In genomic region chr2:192675640-192676039, GRCh38 we compare ENCODE assay signal across 31 cellular contexts.
"Had no signal": no experiment of that assay in that cellular context is flagged by ENCODE, and none has a peak within 500 bp of the region (broad histone marks: within the 10 kb centered on the region; RNA-seq: fewer than 3 reads in every experiment).

No MANE protein-coding gene starts in this region.

- H3K36me3 Mint-ChIP-seq: activated naive CD4-positive, alpha-beta T cell treated with anti-CD3 and anti-CD28 coated beads, Interleukin-2, amount 50 U/mL, for 24 hours; activated naive CD8-positive, alpha-beta T cell treated with anti-CD3 and anti-CD28 coated beads, Interleukin-2, amount 10 ng/mL, durations not matched to agents 7 days and 5 days; brain had no signal

- DNase-seq: activated CD4-positive, alpha-beta T cell treated with anti-CD3 and anti-CD28 coated beads, Interleukin-2, amount 10 ng/mL, durations not matched to agents 24 days and 14 days; activated CD4-positive, alpha-beta T cell treated with anti-CD3 and anti-CD28 coated beads, Interleukin-2, amount 50 U/mL, for 48 hours; activated CD8-positive, alpha-beta T cell treated with anti-CD3 and anti-CD28 coated beads, Interleukin-2, amount 10 ng/mL, durations not matched to agents 7 days and 5 days; activated gamma-delta T cell; activated naive CD4-positive, alpha-beta T cell treated with Interleukin-2 at 50 U/mL for 16 hours; activated naive CD8-positive, alpha-beta T cell treated with anti-CD3 and anti-CD28 coated beads, Interleukin-2, amount 10 ng/mL, durations not matched to agents 7 days and 5 days; activated T-cell treated with anti-CD3 and anti-CD28 coated beads, Interleukin-2, amount 50 U/mL, for 24 hours; adrenal gland; caudate nucleus; cerebellar nuclear complex; MM.1S; MV-4-11; NCI-H1092; NCI-H1436 treated with DMSO at 0.1 percent for 48 hours; NCI-H1694 treated with DMSO at 0.1 percent for 48 hours; NCI-H2029; NCI-H345; NCI-H526; NCI-H748 treated with DMSO at 0.1 percent for 48 hours; NK-92 treated with Interleukin-12 subunit alpha and Interleukin-12 subunit beta, amount 100 ng/mL, for 24 hours; PC-9; SJCRH30 had no signal

- H3K4me3 Mint-ChIP-seq: activated CD4-positive, alpha-beta T cell treated with anti-CD3 and anti-CD28 coated beads, Interleukin-2, amount 10 ng/mL, durations not matched to agents 24 days and 14 days; activated CD8-positive, alpha-beta T cell treated with anti-CD3 and anti-CD28 coated beads, Interleukin-2, amount 10 ng/mL, durations not matched to agents 7 days and 5 days; activated naive CD4-positive, alpha-beta T cell treated with anti-CD3 and anti-CD28 coated beads, Interleukin-2, amount 50 U/mL, for 24 hours; activated naive CD8-positive, alpha-beta T cell treated with anti-CD3 and anti-CD28 coated beads, Interleukin-2, amount 10 ng/mL, durations not matched to agents 7 days and 5 days; activated T-cell treated with anti-CD3 and anti-CD28 coated beads, Interleukin-2, amount 50 U/mL, for 24 hours; brain; T-helper 1 cell treated with Interleukin-12 subunit alpha and Interleukin-12 subunit beta and Interleukin-4 antibody, amounts not matched to agents 30 μg/mL and 1 μg/mL, for 36 hours; T-helper 2 cell treated with Interferon-gamma antibody and Interleukin-4, amounts not matched to agents 5 μg/mL and 100 μg/mL, for 36 hours had no signal

- H3K36me3 ChIP-seq: adrenal gland, SJCRH30 had no signal

- H3K9me3 Mint-ChIP-seq: activated CD4-positive, alpha-beta T cell treated with anti-CD3 and anti-CD28 coated beads, Interleukin-2, amount 10 ng/mL, durations not matched to agents 24 days and 14 days; activated naive CD4-positive, alpha-beta T cell treated with anti-CD3 and anti-CD28 coated beads, Interleukin-2, amount 50 U/mL, for 24 hours; activated naive CD8-positive, alpha-beta T cell treated with anti-CD3 and anti-CD28 coated beads, Interleukin-2, amount 10 ng/mL, durations not matched to agents 7 days and 5 days; activated T-cell treated with anti-CD3 and anti-CD28 coated beads, Interleukin-2, amount 50 U/mL, for 24 hours; activated T-helper 2 cell treated with anti-CD3 and anti-CD28 coated beads, Interferon-gamma antibody, Interleukin-2, Interleukin-4, amounts not matched to agents 10 μg/mL and 5 μg/mL and 100 μg/mL, durations not matched to agents 14 hours and 24 hours and 36 hours; T-helper 1 cell treated with Interleukin-12 subunit alpha and Interleukin-12 subunit beta and Interleukin-4 antibody, amounts not matched to agents 30 μg/mL and 1 μg/mL, for 36 hours; T-helper 2 cell treated with Interferon-gamma antibody and Interleukin-4, amounts not matched to agents 5 μg/mL and 100 μg/mL, for 36 hours had no signal

- H3K9me3 ChIP-seq: adrenal gland, SJCRH30 had no signal

- H3K4me3 ChIP-seq: adrenal gland, PC-9, SJCRH30, SK-N-MC had no signal

- H3K27ac ChIP-seq: adrenal gland, KMS-11, PC-9, RWPE1, SJCRH30, SK-N-MC had no signal

- H3K9ac ChIP-seq: KMS-11 had no signal

- H3K27me3 Mint-ChIP-seq: activated CD4-positive, alpha-beta T cell treated with anti-CD3 and anti-CD28 coated beads, Interleukin-2, amount 10 ng/mL, durations not matched to agents 24 days and 14 days; activated naive CD4-positive, alpha-beta T cell treated with anti-CD3 and anti-CD28 coated beads, Interleukin-2, amount 50 U/mL, for 24 hours; activated naive CD8-positive, alpha-beta T cell treated with anti-CD3 and anti-CD28 coated beads, Interleukin-2, amount 10 ng/mL, durations not matched to agents 7 days and 5 days; activated T-cell treated with anti-CD3 and anti-CD28 coated beads, Interleukin-2, amount 50 U/mL, for 24 hours; brain had no signal

- H3K27me3 ChIP-seq: adrenal gland, SJCRH30 had no signal

- H3K4me2 ChIP-seq: KMS-11, PC-9 had no signal

- H3K27ac Mint-ChIP-seq: activated CD4-positive, alpha-beta T cell treated with anti-CD3 and anti-CD28 coated beads, Interleukin-2, amount 10 ng/mL, durations not matched to agents 24 days and 14 days; activated CD8-positive, alpha-beta T cell treated with anti-CD3 and anti-CD28 coated beads, Interleukin-2, amount 10 ng/mL, durations not matched to agents 7 days and 5 days; activated naive CD4-positive, alpha-beta T cell treated with anti-CD3 and anti-CD28 coated beads, Interleukin-2, amount 50 U/mL, for 24 hours; activated naive CD8-positive, alpha-beta T cell treated with anti-CD3 and anti-CD28 coated beads, Interleukin-2, amount 10 ng/mL, durations not matched to agents 7 days and 5 days; activated T-cell treated with anti-CD3 and anti-CD28 coated beads, Interleukin-2, amount 50 U/mL, for 24 hours; activated T-helper 2 cell treated with anti-CD3 and anti-CD28 coated beads, Interferon-gamma antibody, Interleukin-2, Interleukin-4, amounts not matched to agents 10 μg/mL and 5 μg/mL and 100 μg/mL, durations not matched to agents 14 hours and 24 hours and 36 hours; brain; T-helper 1 cell treated with Interleukin-12 subunit alpha and Interleukin-12 subunit beta and Interleukin-4 antibody, amounts not matched to agents 30 μg/mL and 1 μg/mL, for 36 hours; T-helper 2 cell treated with Interferon-gamma antibody and Interleukin-4, amounts not matched to agents 5 μg/mL and 100 μg/mL, for 36 hours had no signal

- H3K4me1 ChIP-seq: adrenal gland, SJCRH30 had no signal

- ATAC-seq: activated CD8-positive, alpha-beta T cell treated with anti-CD3 and anti-CD28 coated beads, Interleukin-2, amount 10 ng/mL, durations not matched to agents 7 days and 5 days; Right ventricle myocardium inferior had no signal

- H3K4me1 Mint-ChIP-seq: activated CD4-positive, alpha-beta T cell treated with anti-CD3 and anti-CD28 coated beads, Interleukin-2, amount 10 ng/mL, durations not matched to agents 24 days and 14 days; activated naive CD4-positive, alpha-beta T cell treated with anti-CD3 and anti-CD28 coated beads, Interleukin-2, amount 50 U/mL, for 24 hours; activated naive CD8-positive, alpha-beta T cell treated with anti-CD3 and anti-CD28 coated beads, Interleukin-2, amount 10 ng/mL, durations not matched to agents 7 days and 5 days; brain had no signal

- H2AFZ ChIP-seq: PC-9 had no signal
